In genomic region chr3:197959891-197960693, GRCh38 we compare ENCODE assay signal across 7 cellular contexts. TPM values are rescaled to one million over a fixed set of nuclear protein-coding genes. Genes with fewer than 3 reads are reported as not detected.
DNase-seq lines count a peak whose midpoint lies in the region; ATAC-seq and TF ChIP-seq lines count a peak whose summit lies in the region.

TSS of gene LMLN (plus strand) at chr3:197960217. CDS start at chr3:197960246, 29 bp downstream.

- ATAC-seq in GM18508 (IDR thresholded peaks at IDR 0.05; ENCODE audit: insufficient read depth, unreplicated experiment) (peak; percentile 95), HG02981 (IDR thresholded peaks at IDR 0.05; ENCODE audit: unreplicated experiment) (peak; percentile 97)

- DNase-seq in NCI-H2029 (lab: John Stamatoyannopoulos, UW) = peak; percentile 97
- peak; percentile 92 for DNase-seq in T-helper 9 cell
- peak; percentile 75 for DNase-seq in astrocyte of the cerebellum (ENCODE audit: low read depth)
- DNase-seq in hepatic stellate cell (ENCODE audit: low spot score) = peak; percentile 96
- DNase-seq in renal cortical epithelial cell (ENCODE audit: low read depth) = peak; percentile 89

- no peak for TF ChIP-seq CTCF in astrocyte of the cerebellum (IDR thresholded peaks at IDR 0.05; ENCODE audit: low read depth, low read length, missing control alignments)

- in situ Hi-C loops in astrocyte of the cerebellum (cut with HindIII; ENCODE audit: low sequenced_read_pairs) = no loop called here

- peak within 1 kb of the TSS; percentile 85 for H3K4me3 ChIP-seq in astrocyte of the cerebellum (ENCODE audit: low read depth, low read length)

RNA-seq across cellular contexts. Expression of gene LMLN, which starts in this region (rescaled TPM):
- total RNA-seq in renal cortical epithelial cell = 5.2 and 18.2 TPM in 2 replicates

Comparison
In these comparisons a context has a peak if more than half of its experiments do, and no peak if none do; other contexts are left out.
1. Peak in every context shown above with its lines: DNase-seq, ATAC-seq and H3K4me3 ChIP-seq.